1 cellular context compared by ENCODE assay signal in the genomic region with DNA sequence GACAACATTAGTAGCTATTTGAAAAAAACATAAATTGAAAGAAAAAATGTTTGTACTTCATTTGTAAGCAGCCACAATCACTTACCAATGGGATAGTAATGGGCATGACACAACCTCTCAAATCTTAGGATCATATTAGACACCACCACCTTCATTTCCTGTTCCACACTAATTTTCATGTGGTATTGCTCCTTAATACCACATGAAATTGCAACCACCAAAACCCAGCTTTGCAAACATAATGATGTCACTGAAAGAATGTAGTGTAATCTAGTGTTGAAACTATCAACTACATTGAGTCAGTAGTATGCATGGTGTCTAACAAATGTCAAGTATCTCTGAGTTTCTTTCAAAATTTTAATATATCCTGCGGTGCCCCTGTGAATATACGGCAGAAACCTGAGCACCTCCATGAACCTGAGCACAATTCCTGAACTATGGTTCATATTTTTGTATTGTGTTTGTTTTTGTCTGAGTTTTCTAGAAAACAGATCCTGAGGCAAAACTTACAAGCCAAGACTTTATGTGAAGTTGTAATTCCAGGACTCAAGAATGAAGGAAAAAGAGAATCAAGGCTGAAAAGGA.
TF ChIP-seq lines count a peak whose summit lies in the region.

No MANE protein-coding gene starts in this region.

TF ChIP-seq in GM12878, 131 proteins besides CTCF, POLR2A, EP300 and RAD21:
- TF ChIP-seq IRF3 (IDR thresholded peaks at IDR 0.05) (no peak), ATF7 (IDR thresholded peaks at IDR 0.05; ENCODE audit: low read depth) (peak; percentile 32; the same call in 1 of the 2 replicates), RUNX3 (IDR thresholded peaks at IDR 0.05; ENCODE audit: low read length) (peak; percentile 48; the same call in 1 of the 2 replicates)
